14 cellular contexts compared by ENCODE assay signal in the genomic region with DNA sequence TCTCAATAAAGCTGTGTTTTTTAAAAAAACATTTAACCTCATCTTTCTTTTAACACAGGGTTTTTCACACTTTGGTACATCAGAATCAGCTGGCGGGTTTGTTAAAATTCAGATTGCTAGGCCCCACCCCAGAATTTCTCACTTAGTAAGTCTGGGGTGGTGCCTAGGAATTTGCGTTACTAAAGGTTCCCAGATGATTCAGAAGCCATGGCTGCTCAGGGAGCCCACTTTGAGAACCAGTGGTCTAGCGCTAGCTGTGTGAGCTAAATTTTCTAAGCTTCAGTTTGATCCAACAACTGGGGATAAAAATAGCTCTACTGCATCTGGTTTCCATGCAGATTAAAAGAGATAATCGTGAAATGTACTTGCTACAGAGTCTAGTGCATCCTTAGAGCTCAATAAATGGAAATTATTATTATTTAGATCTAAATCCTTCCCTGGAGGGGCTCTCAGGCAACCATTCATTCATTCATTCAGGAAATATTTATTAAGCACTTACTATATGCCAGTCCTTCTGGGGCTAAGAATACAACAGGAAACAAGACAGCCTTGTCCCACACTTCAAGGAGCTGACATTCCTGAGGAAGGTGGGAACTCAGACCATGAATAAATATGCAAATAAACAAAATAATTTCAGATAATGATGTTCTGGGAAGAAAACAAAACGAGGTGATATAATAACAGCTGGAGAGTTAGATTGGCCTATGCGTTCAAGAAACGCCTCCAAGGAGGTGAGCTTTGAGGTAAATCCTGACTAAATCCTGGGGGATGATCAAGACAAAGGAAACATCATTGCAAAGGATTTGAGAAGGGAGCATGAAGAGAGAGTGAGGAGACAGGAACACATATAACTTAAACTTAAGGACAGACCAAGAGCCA. TPM values are rescaled to one million over a fixed set of nuclear protein-coding genes. Genes with fewer than 3 reads are reported as not detected.
A peak's percentile ranks its signal among the peaks of the same experiment; 100 is the strongest.
DNase-seq lines count a peak whose midpoint lies in the region; ATAC-seq and TF ChIP-seq lines count a peak whose summit lies in the region.
"Had no signal": no experiment of that assay in that cellular context is flagged by ENCODE, and none has a peak within 500 bp of the region (broad histone marks: within the 10 kb centered on the region; RNA-seq: fewer than 3 reads in every experiment).

No MANE protein-coding gene starts in this region.

- POLR2A ChIA-PET in CD8-positive, alpha-beta memory T cell (lab: Charles Lee): interaction anchor here (1.4 kb wide), 1 partner anchor 50 kb away, joined by 3 read pairs; the partner anchor contains the start of gene CRELD1
- POLR2A ChIA-PET in CD8-positive, alpha-beta T cell (lab: Charles Lee): no interaction called here

- H3K27ac ChIP-seq in CD8-positive, alpha-beta memory T cell (ENCODE audit: low read depth, low read length): peak overlapping the region; percentile 29
- H3K27ac ChIP-seq in CD8-positive, alpha-beta T cell (ENCODE audit: low read depth, low read length): no peak overlapping the region
- H3K27ac ChIP-seq: ovary had no signal

- no peaks in the 10 kb centered on the region for H3K4me1 Mint-ChIP-seq in CD8-positive, alpha-beta memory T cell
- no peaks in the 10 kb centered on the region for H3K4me1 Mint-ChIP-seq in CD8-positive, alpha-beta T cell (ENCODE audit: low read depth)

- H3K36me3 Mint-ChIP-seq in CD8-positive, alpha-beta memory T cell: no peaks in the 10 kb centered on the region
- H3K36me3 Mint-ChIP-seq in CD8-positive, alpha-beta T cell: no peaks in the 10 kb centered on the region
- H3K36me3 Mint-ChIP-seq: CD14-positive monocyte had no signal

- intact Hi-C loops in mucosa of descending colon (cut with DNase I, micrococcal nuclease): no loop called here
- intact Hi-C loops in CD8-positive, alpha-beta T cell (cut with DNase I, micrococcal nuclease): no loop called here

- H3K4me1 ChIP-seq in CD8-positive, alpha-beta memory T cell (ENCODE audit: insufficient read depth, low read length): no peaks in the 10 kb centered on the region
- H3K4me1 ChIP-seq in mucosa of descending colon (ENCODE audit: low read depth): no peaks in the 10 kb centered on the region
- H3K4me1 ChIP-seq in CD8-positive, alpha-beta T cell (ENCODE audit: insufficient read depth, low read length): no peaks in the 10 kb centered on the region

- CTCF ChIA-PET in CD8-positive, alpha-beta memory T cell (lab: Charles Lee): interaction anchor here (1.1 to 1.6 kb wide), 2 partner anchors 49 to 63 kb away, joined by 3 to 5 read pairs; no protein-coding TSS in a partner anchor
- CTCF ChIA-PET in CD8-positive, alpha-beta T cell (lab: Charles Lee): interaction anchor here (0.6 to 1.5 kb wide), 6 partner anchors 9 to 305 kb away, joined by 3 to 5 read pairs (median 3); no protein-coding TSS in a partner anchor

- H3K36me3 ChIP-seq in CD8-positive, alpha-beta memory T cell (ENCODE audit: insufficient read depth, low read length): no peaks in the 10 kb centered on the region
- H3K36me3 ChIP-seq in mucosa of descending colon (ENCODE audit: low read depth): no peaks in the 10 kb centered on the region
- H3K36me3 ChIP-seq in CD8-positive, alpha-beta T cell (ENCODE audit: insufficient read depth, low read length): no peaks in the 10 kb centered on the region
- H3K36me3 ChIP-seq: ovary had no signal

- no peaks in the 10 kb centered on the region for H3K27me3 ChIP-seq in CD8-positive, alpha-beta memory T cell (ENCODE audit: insufficient read depth, low read length, poor library complexity, severe bottlenecking)
- H3K27me3 ChIP-seq in CD8-positive, alpha-beta T cell (ENCODE audit: insufficient read depth, low read length): no peaks in the 10 kb centered on the region
- H3K27me3 ChIP-seq: ovary had no signal

- H3K9me3 ChIP-seq in CD8-positive, alpha-beta memory T cell (ENCODE audit: low read length): no peaks in the 10 kb centered on the region
- no peaks in the 10 kb centered on the region for H3K9me3 ChIP-seq in mucosa of descending colon
- H3K9me3 ChIP-seq in CD8-positive, alpha-beta T cell (ENCODE audit: low read length): no peaks in the 10 kb centered on the region
- H3K9me3 ChIP-seq: ovary had no signal

- no peak for TF ChIP-seq CTCF in fibroblast of the aortic adventitia (IDR thresholded peaks at IDR 0.05; ENCODE audit: insufficient read depth, low read length)
- TF ChIP-seq CTCF in mucosa of descending colon (IDR thresholded peaks at IDR 0.05): no peak
- no peak for TF ChIP-seq CTCF in CD8-positive, alpha-beta T cell (IDR thresholded peaks at IDR 0.05)

- no peaks in the 10 kb centered on the region for H3K9me3 Mint-ChIP-seq in CD8-positive, alpha-beta memory T cell
- H3K9me3 Mint-ChIP-seq in CD8-positive, alpha-beta T cell: no peaks in the 10 kb centered on the region
- H3K9me3 Mint-ChIP-seq: activated T-cell treated with anti-CD3 and anti-CD28 coated beads, Interleukin-2, amount 50 U/mL, for 24 hours had no signal

- no peak for DNase-seq in CD8-positive, alpha-beta memory T cell
- peak; percentile 78 for DNase-seq in RPMI7951 (ENCODE audit: low read depth)
- peak; percentile 69 for DNase-seq in fibroblast of the aortic adventitia (ENCODE audit: low read depth)
- peak; percentile 55 for DNase-seq in skeletal muscle cell (ENCODE audit: low read depth)
- no peak for DNase-seq in DMS114 treated with DMSO at 0.1 percent for 48 hours (lab: John Stamatoyannopoulos, UW; ENCODE audit: unreplicated experiment)
- DNase-seq in mucosa of descending colon: no peak
- no peak for DNase-seq in CD8-positive, alpha-beta T cell
- no peak for DNase-seq in T1000 (lab: John Stamatoyannopoulos, UW)
- DNase-seq: activated CD4-positive, CD25-positive, alpha-beta regulatory T cell treated with anti-CD3 and anti-CD28 coated beads, Interleukin-2, amount 50 U/mL, for 72 hours; activated T-cell treated with anti-CD3 and anti-CD28 coated beads, Interleukin-2, amount 50 U/mL, for 24 hours; effector CD8-positive, alpha-beta T cell; NCI-H2081 treated with DMSO at 0.1 percent for 48 hours; ovary had no signal

- peak overlapping the region in 1 of 8 donors; percentile 40 for H3K27ac Mint-ChIP-seq in CD8-positive, alpha-beta memory T cell
- no peak overlapping the region for H3K27ac Mint-ChIP-seq in CD8-positive, alpha-beta T cell
- H3K27ac Mint-ChIP-seq: activated T-cell treated with anti-CD3 and anti-CD28 coated beads, Interleukin-2, amount 50 U/mL, for 24 hours; CD14-positive monocyte had no signal

- no peak overlapping the region for H3K4me3 ChIP-seq in CD8-positive, alpha-beta memory T cell (ENCODE audit: low read length)
- H3K4me3 ChIP-seq in fibroblast of the aortic adventitia (ENCODE audit: low read depth, low read length) (no peak overlapping the region), skeletal muscle cell (ENCODE audit: low read depth, low read length) (no peak overlapping the region), mucosa of descending colon (no peak overlapping the region)
- no peak overlapping the region for H3K4me3 ChIP-seq in CD8-positive, alpha-beta T cell (ENCODE audit: low read depth, low read length)
- H3K4me3 ChIP-seq: ovary had no signal

- ATAC-seq in mucosa of descending colon: no peak
- no peak for ATAC-seq in CD8-positive, alpha-beta T cell

- peak overlapping the region in 1 of 7 donors; percentile 46 for H3K4me3 Mint-ChIP-seq in CD8-positive, alpha-beta memory T cell
- H3K4me3 Mint-ChIP-seq in CD8-positive, alpha-beta T cell: no peak overlapping the region
- H3K4me3 Mint-ChIP-seq: activated T-cell treated with anti-CD3 and anti-CD28 coated beads, Interleukin-2, amount 50 U/mL, for 24 hours; CD14-positive monocyte had no signal

- peaks cover 2 to 7% of the 10 kb centered on the region in 2 donors for H3K27me3 Mint-ChIP-seq in CD8-positive, alpha-beta memory T cell
- H3K27me3 Mint-ChIP-seq in CD8-positive, alpha-beta T cell (ENCODE audit: low read depth): no peaks in the 10 kb centered on the region
- H3K27me3 Mint-ChIP-seq: activated T-cell treated with anti-CD3 and anti-CD28 coated beads, Interleukin-2, amount 50 U/mL, for 24 hours had no signal

RNA-seq across cellular contexts. Expression of gene CIDEC, which starts 3.9 kb away (rescaled TPM):
- not detected for total RNA-seq in CD8-positive, alpha-beta memory T cell
- polyA plus RNA-seq in CD8-positive, alpha-beta memory T cell: not detected
- not detected in 2 replicates for total RNA-seq in RPMI7951 (2014; rRNA removed; shearing (Covaris generic))
- not detected in 2 replicates for total RNA-seq in fibroblast of the aortic adventitia (ENCODE audit: low replicate concordance)
- 10 to 100 TPM; 10.4 to 49.0 (median 14.9) TPM for total RNA-seq in mucosa of descending colon
- total RNA-seq in CD8-positive, alpha-beta T cell: not detected
- polyA plus RNA-seq: CD14-positive monocyte had no signal

RNA-seq across cellular contexts. Expression of gene JAGN1, which starts 6.5 kb away (rescaled TPM):
- 10 to 100 TPM; 55.5 to 59.0 TPM for total RNA-seq in CD8-positive, alpha-beta memory T cell
- 44.4 TPM for polyA plus RNA-seq in CD8-positive, alpha-beta memory T cell
- total RNA-seq in RPMI7951 (2014; rRNA removed; shearing (Covaris generic)): 34.7 and 36.8 TPM in 2 replicates
- total RNA-seq in fibroblast of the aortic adventitia (ENCODE audit: low replicate concordance) (9.8 and 25.8 TPM in 2 replicates), mucosa of descending colon (10 to 100 TPM; 29.6 to 41.5 (median 36.6) TPM)
- 10 to 100 TPM; 13.4 to 14.5 TPM for total RNA-seq in CD8-positive, alpha-beta T cell

RNA-seq across cellular contexts. Expression of gene IL17RE, which starts 18.7 kb away (rescaled TPM):
- total RNA-seq in CD8-positive, alpha-beta memory T cell: 1 to 10 TPM in 1 of 2 experiments, under 1 TPM in 1; 0.47 to 1.2 TPM
- 1.2 TPM for polyA plus RNA-seq in CD8-positive, alpha-beta memory T cell
- total RNA-seq in RPMI7951 (2014; rRNA removed; shearing (Covaris generic)): not detected in 2 replicates
- 1.5 and 3.1 TPM in 2 replicates for total RNA-seq in fibroblast of the aortic adventitia (ENCODE audit: low replicate concordance)
- 100 to 1,000 TPM in 1 of 3 donors, 10 to 100 TPM in 2; 41.8 to 116 (median 82.8) TPM for total RNA-seq in mucosa of descending colon
- total RNA-seq in CD8-positive, alpha-beta T cell: 1 to 10 TPM; 2.5 to 3.1 TPM
- polyA plus RNA-seq: CD14-positive monocyte had no signal

RNA-seq across cellular contexts. Expression of gene IL17RC, which starts 33.0 kb away (rescaled TPM):
- total RNA-seq in CD8-positive, alpha-beta memory T cell: under 1 TPM; 0.20 to 0.31 TPM
- 11.0 TPM for polyA plus RNA-seq in CD8-positive, alpha-beta memory T cell
- 23.2 and 25.8 TPM in 2 replicates for total RNA-seq in RPMI7951 (2014; rRNA removed; shearing (Covaris generic))
- total RNA-seq in fibroblast of the aortic adventitia (ENCODE audit: low replicate concordance): 47.9 and 52.2 TPM in 2 replicates
- total RNA-seq in mucosa of descending colon: 10 to 100 TPM; 36.1 to 45.6 (median 44.0) TPM
- under 1 TPM; 0.71 to 0.83 TPM for total RNA-seq in CD8-positive, alpha-beta T cell

RNA-seq across cellular contexts. Expression of gene RPUSD3, which starts 40.1 kb away (rescaled TPM):
- 10 to 100 TPM; 74.3 to 77.6 TPM for total RNA-seq in CD8-positive, alpha-beta memory T cell
- polyA plus RNA-seq in CD8-positive, alpha-beta memory T cell: 51.8 TPM
- total RNA-seq in RPMI7951 (2014; rRNA removed; shearing (Covaris generic)): 47.5 and 49.5 TPM in 2 replicates
- total RNA-seq in fibroblast of the aortic adventitia (ENCODE audit: low replicate concordance): 21.3 and 25.8 TPM in 2 replicates
- total RNA-seq in mucosa of descending colon: 10 to 100 TPM; 26.1 to 35.6 (median 28.6) TPM
- total RNA-seq in CD8-positive, alpha-beta T cell: 1 to 10 TPM; 5.3 to 6.4 TPM

Comparison
In these comparisons a context has a peak if more than half of its experiments do, and no peak if none do; other contexts are left out.
1. DNase-seq: peak in RPMI7951 (single experiment), fibroblast of the aortic adventitia (single experiment) and skeletal muscle cell (single experiment); none in CD8-positive, alpha-beta memory T cell (0 of 5), DMS114 treated with DMSO at 0.1 percent for 48 hours (single experiment), mucosa of descending colon (0 of 3), CD8-positive, alpha-beta T cell (0 of 7) and T1000 (single experiment).
2. RNA of gene CIDEC, which starts 3.9 kb away (total RNA-seq): 10.4 to 49.0 TPM in mucosa of descending colon; not detected in CD8-positive, alpha-beta memory T cell, not detected in RPMI7951, not detected in fibroblast of the aortic adventitia and not detected in CD8-positive, alpha-beta T cell; every median in the first group is over 4 times any median in the second.
3. RNA of gene IL17RE, which starts 18.7 kb away (total RNA-seq): 41.8 to 116 TPM in mucosa of descending colon; 1.5 to 3.1 TPM in fibroblast of the aortic adventitia, 2.5 to 3.1 TPM in CD8-positive, alpha-beta T cell, 0.47 to 1.2 TPM in CD8-positive, alpha-beta memory T cell and not detected in RPMI7951; every median in the first group is over 10 times any median in the second.